Comparison of ENCODE assay signal across 8 cellular contexts in genomic region chr10:126400641-126401040, GRCh38. TPM values are rescaled to one million over a fixed set of nuclear protein-coding genes. Genes with fewer than 3 reads are reported as not detected.
"Had no signal": no experiment of that assay in that cellular context is flagged by ENCODE, and none has a peak within 500 bp of the region (broad histone marks: within the 10 kb centered on the region; RNA-seq: fewer than 3 reads in every experiment).

No MANE protein-coding gene starts in this region.

- DNase-seq: IMR-90, KBM-7 had no signal

- H3K27ac ChIP-seq: HL-60 had no signal

- ATAC-seq: HepG2, K562 had no signal

- FAIRE-seq: HepG2, HTR-8/SVneo, K562 had no signal

- H3K4me3 ChIP-seq: K562 had no signal

RNA-seq across cellular contexts. Expression of gene ADAM12, which starts 12.4 kb away (rescaled TPM):
- total RNA-seq: HepG2, HT-29, K562 had no signal
- polyA plus RNA-seq: HepG2, IgD-negative memory B cell, K562 had no signal
